ENCODE assay signal across 1 cellular context in the genomic region with DNA sequence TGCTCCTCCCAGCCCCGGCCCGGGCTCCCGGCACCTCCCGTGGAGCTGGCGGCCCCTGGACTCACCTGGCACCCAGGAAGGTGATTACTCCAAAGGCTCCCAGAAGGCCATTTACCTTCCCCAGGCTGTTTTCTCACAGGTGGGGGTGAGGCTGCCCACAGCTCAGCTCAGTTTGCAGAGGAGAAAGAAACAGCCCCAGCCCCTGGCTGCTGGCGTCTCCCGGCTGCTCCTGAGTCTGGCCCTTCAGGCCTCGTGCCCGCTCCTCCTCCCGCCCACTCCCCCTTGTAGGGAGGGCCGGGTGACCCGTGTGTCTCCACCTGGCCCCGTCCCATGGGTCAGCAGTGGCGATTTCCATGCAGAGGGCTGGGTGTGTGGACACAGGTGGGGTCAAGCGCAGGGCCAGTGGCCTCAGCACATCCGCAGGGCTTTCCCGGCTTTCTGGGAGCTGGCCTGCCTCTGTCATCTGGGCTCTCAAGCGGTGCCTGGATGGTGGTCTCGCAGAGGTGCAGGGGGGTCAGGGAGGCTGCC.
A peak's percentile ranks its signal among the peaks of the same experiment; 100 is the strongest.
TF ChIP-seq lines count a peak whose summit lies in the region.

No MANE protein-coding gene starts in this region.

TF ChIP-seq in HepG2, 621 proteins besides CTCF, POLR2A, EP300 and RAD21 (continued from another document):
- TF ChIP-seq HHEX (CRISPR knock-in tag; IDR thresholded peaks at IDR 0.05), result no peak
- TF ChIP-seq, protein P1, sequence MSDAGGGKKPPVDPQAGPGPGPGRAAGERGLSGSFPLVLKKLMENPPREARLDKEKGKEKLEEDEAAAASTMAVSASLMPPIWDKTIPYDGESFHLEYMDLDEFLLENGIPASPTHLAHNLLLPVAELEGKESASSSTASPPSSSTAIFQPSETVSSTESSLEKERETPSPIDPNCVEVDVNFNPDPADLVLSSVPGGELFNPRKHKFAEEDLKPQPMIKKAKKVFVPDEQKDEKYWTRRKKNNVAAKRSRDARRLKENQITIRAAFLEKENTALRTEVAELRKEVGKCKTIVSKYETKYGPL (CRISPR knock-in tag; IDR thresholded peaks at IDR 0.05), result no peak
- no peak for TF ChIP-seq ZBTB42 (CRISPR knock-in tag; IDR thresholded peaks at IDR 0.05)
- TF ChIP-seq GLI4 (CRISPR knock-in tag; IDR thresholded peaks at IDR 0.05; ENCODE audit: borderline replicate concordance), result no peak
- TF ChIP-seq ZNF512 (CRISPR knock-in tag; IDR thresholded peaks at IDR 0.05), result no peak
- TF ChIP-seq ZNF709 (CRISPR knock-in tag; IDR thresholded peaks at IDR 0.05), result no peak
- TF ChIP-seq NFE2L2 (IDR thresholded peaks at IDR 0.05; ENCODE audit: low read length), result no peak
- TF ChIP-seq ZBTB7B (CRISPR knock-in tag; IDR thresholded peaks at IDR 0.05), result no peak
- TF ChIP-seq DR1 (CRISPR knock-in tag; IDR thresholded peaks at IDR 0.05), result peak; percentile 33; the same call in 1 of the 2 replicates
- no peak for TF ChIP-seq CBFB (CRISPR knock-in tag; IDR thresholded peaks at IDR 0.05)
- no peak for TF ChIP-seq PRDM15 (CRISPR knock-in tag; IDR thresholded peaks at IDR 0.05)
- no peak for TF ChIP-seq ZNF878 (CRISPR knock-in tag; IDR thresholded peaks at IDR 0.05)
- TF ChIP-seq KLF15 (CRISPR knock-in tag; IDR thresholded peaks at IDR 0.05; ENCODE audit: borderline replicate concordance), result peak; percentile 44; the same call in 1 of the 2 replicates
- 0 out of 2 replicates have a peak, but pooled peaks have one; percentile 4 for TF ChIP-seq MYC (CRISPR knock-in tag; IDR thresholded peaks at IDR 0.05; ENCODE audit: borderline replicate concordance)
- 0 out of 2 replicates have a peak, but pooled peaks have one; percentile 0 for TF ChIP-seq HIVEP1 (CRISPR knock-in tag; IDR thresholded peaks at IDR 0.05)
- TF ChIP-seq ZNF780A (CRISPR knock-in tag; IDR thresholded peaks at IDR 0.05), result no peak
- TF ChIP-seq ZEB1 (IDR thresholded peaks at IDR 0.05; ENCODE audit: insufficient replicate concordance, low read depth), result no peak
- TF ChIP-seq ZBTB14 (CRISPR knock-in tag; IDR thresholded peaks at IDR 0.05), result peak; percentile 24; the same call in 1 of the 2 replicates
- no peak for TF ChIP-seq ZNF251 (CRISPR knock-in tag; IDR thresholded peaks at IDR 0.05)
- no peak for TF ChIP-seq HNF1B (CRISPR knock-in tag; IDR thresholded peaks at IDR 0.05)
- no peak for TF ChIP-seq BCL6 (CRISPR knock-in tag; IDR thresholded peaks at IDR 0.05)
